ENCODE assay signal across 13 cellular contexts in the genomic region with DNA sequence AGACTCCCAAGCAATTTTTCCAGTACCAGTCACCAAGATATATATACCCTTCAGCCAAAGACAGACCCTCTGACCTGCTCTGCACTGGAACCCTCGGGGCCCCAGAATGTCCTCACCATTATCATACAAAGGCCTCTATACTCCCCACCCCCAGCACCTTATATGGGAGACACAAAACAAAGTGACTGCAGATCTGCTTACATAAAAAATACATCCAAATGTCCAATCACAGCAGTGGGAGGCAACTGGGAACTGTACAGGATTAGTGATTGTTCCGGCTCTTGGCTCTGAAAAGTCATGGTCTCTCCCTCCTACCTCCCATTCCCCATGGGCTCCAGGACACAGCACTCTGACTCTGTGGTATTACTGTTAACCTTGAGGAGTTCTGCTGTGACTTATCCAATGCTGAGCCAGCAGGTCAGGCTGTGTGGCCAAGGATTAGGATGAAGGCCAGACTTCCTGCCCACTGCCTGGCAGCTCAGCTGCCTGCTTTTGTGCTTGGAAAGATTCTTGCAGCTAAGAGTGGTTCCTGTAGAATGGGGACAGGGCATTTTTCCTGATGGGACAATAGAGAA. TPM values are rescaled to one million over a fixed set of nuclear protein-coding genes. Genes with fewer than 3 reads are reported as not detected.
DNase-seq lines count a peak whose midpoint lies in the region; ATAC-seq, FAIRE-seq and TF ChIP-seq lines count a peak whose summit lies in the region.
"Had no signal": no experiment of that assay in that cellular context is flagged by ENCODE, and none has a peak within 500 bp of the region (broad histone marks: within the 10 kb centered on the region; RNA-seq: fewer than 3 reads in every experiment).

No MANE protein-coding gene starts in this region.

- peak; percentile 4 for ATAC-seq in HepG2
- ATAC-seq in HG03565 (IDR thresholded peaks at IDR 0.05; ENCODE audit: unreplicated experiment) = no peak

- no peaks in the 10 kb centered on the region for H3K27me3 ChIP-seq in brain microvascular endothelial cell (replicated peaks)
- H3K27me3 ChIP-seq in HepG2 (ENCODE audit: control insufficient read depth in 1 of 2, insufficient read depth in 2 of 2, low read length in 2 of 2) = no peaks in the 10 kb centered on the region
- H3K27me3 ChIP-seq in spleen (replicated peaks in 1 of 7) = no peaks in the 10 kb centered on the region
- H3K27me3 ChIP-seq: SJSA1 had no signal

- in situ Hi-C loops in brain microvascular endothelial cell (cut with HindIII; ENCODE audit: low pct_ligation_motif_present, low sequenced_read_pairs) (no loop called here), HepG2 (cut with HindIII; ENCODE audit: extremely low pct_ligation_motif_present, low pct_unique_long_range_greater_than_20kb) (no loop called here)

- no TSS peak for BruUV-seq in HepG2 (replicated peaks; lab: Mats Ljungman, UMichigan)

- TF ChIP-seq EP300 in HepG2 (IDR thresholded peaks at IDR 0.05; ENCODE audit: low read depth in 2 of 2, low read length in 2 of 2) (no peak), HepG2 (CRISPR knock-in tag; IDR thresholded peaks at IDR 0.05; ENCODE audit: borderline replicate concordance) (no peak)

- no peaks in the 10 kb centered on the region for H3K9me3 ChIP-seq in HepG2 (ENCODE audit: low read length)
- H3K9me3 ChIP-seq in spleen = no peaks in the 10 kb centered on the region
- H3K9me3 ChIP-seq: SJSA1, thoracic aorta had no signal

- H3K27ac ChIP-seq in brain microvascular endothelial cell = no peak overlapping the region
- no peak overlapping the region for H3K27ac ChIP-seq in HepG2 (ENCODE audit: extremely low read length, insufficient read depth, low read length)
- H3K27ac ChIP-seq in spleen = peak overlapping the region; percentile 24 to 81 (median 65)
- H3K27ac ChIP-seq: SJSA1 had no signal

- H3K4me1 ChIP-seq in HepG2 (ENCODE audit: insufficient read depth, low read length) (peaks cover 7% of the 10 kb centered on the region; the same call in 1 of the 2 replicates), spleen (peaks cover 0 to 88% (median 44%) of the 10 kb centered on the region in 6 donors)
- H3K4me1 ChIP-seq: SJSA1 had no signal

- CTCF ChIA-PET in HepG2 (lab: Yijun Ruan, JAX; ENCODE audit: low intra/inter-chr PET ratio, low total read pairs) = interaction anchor here (1.3 kb wide), 1 partner anchor 73 kb away, joined by 5 read pairs; no protein-coding TSS in a partner anchor

- 15% methylated on average over 2 of the region's 2 CpGs for WGBS in HepG2 (ENCODE audit: low lambda C conversion rate)
- 52 to 75% (median 73%) methylated on average over 2 of the region's 2 CpGs for WGBS in spleen, 5 donors

- no peak overlapping the region for H3K4me3 ChIP-seq in brain microvascular endothelial cell (ENCODE audit: low read depth, low read length)
- no peak overlapping the region for H3K4me3 ChIP-seq in HepG2 (replicated peaks in 1 of 3; ENCODE audit: insufficient read depth in 1 of 3, low read depth in 2 of 3, low read length in 3 of 3)
- no peak overlapping the region for H3K4me3 ChIP-seq in spleen
- H3K4me3 ChIP-seq: SJSA1, thoracic aorta had no signal

- no peak for TF ChIP-seq RAD21 in HepG2 (CRISPR knock-in tag; IDR thresholded peaks at IDR 0.05)

- POLR2A ChIA-PET in HepG2 (lab: Yijun Ruan, JAX) = interaction anchor here (2.3 kb wide), 1 partner anchor 14 kb away, joined by 14 read pairs; the partner anchor contains the start of gene OXA1L

- no peak for TF ChIP-seq POLR2A in HepG2 (IDR thresholded peaks at IDR 0.05; ENCODE audit: insufficient read depth in 1 of 2, low read depth in 2 of 2, low read length in 2 of 2)
- peak in 1 of 3 donors; percentile 19 for TF ChIP-seq POLR2A in spleen (IDR thresholded peaks at IDR 0.05)

- no peak for TF ChIP-seq CTCF in brain microvascular endothelial cell (IDR thresholded peaks at IDR 0.05; ENCODE audit: low read depth, low read length, missing control alignments)
- no peak for TF ChIP-seq CTCF in HepG2 (CRISPR knock-in tag; IDR thresholded peaks at IDR 0.05)
- no peak for TF ChIP-seq CTCF in spleen (IDR thresholded peaks at IDR 0.05 in 8 of 11, conservative IDR thresholded peaks at IDR 0.05 in 3 of 11)

- no peak for FAIRE-seq in HepG2 (lab: Jason Lieb, UNC)

- intact Hi-C loops in HepG2 (cut with micrococcal nuclease; ENCODE audit: unreplicated experiment) (no loop called here), spleen (cut with DNase I; ENCODE audit: low total_unique reads) (no loop called here)

- no peak overlapping the region for H2AFZ ChIP-seq in HepG2 (ENCODE audit: low read length)

- DNase-seq in LHCN-M2 (ENCODE audit: low read depth) = peak; percentile 53
- peak; percentile 4 for DNase-seq in brain microvascular endothelial cell
- DNase-seq in HepG2 (ENCODE audit: low spot score) = peak; percentile 59
- DNase-seq in spleen = no peak
- DNase-seq in activated naive CD4-positive, alpha-beta T cell treated with Interleukin-2 at 50 U/mL for 16 hours = no peak
- no peak for DNase-seq in retina
- DNase-seq: activated CD4-positive, alpha-beta memory T cell treated with anti-CD3 and anti-CD28 coated beads, Interleukin-2, amount 10 ng/mL, durations not matched to agents 7 days and 5 days; CD4-positive, alpha-beta memory T cell; GF-D8; NCI-H1092 had no signal

- H3K9ac ChIP-seq in HepG2 (ENCODE audit: insufficient read depth, low read depth, low read length) = no peak overlapping the region

- H3K79me2 ChIP-seq in HepG2 (ENCODE audit: insufficient read depth, low read length) = no peaks in the 10 kb centered on the region

- H4K20me1 ChIP-seq in HepG2 (ENCODE audit: insufficient read depth, low read length) = no peaks in the 10 kb centered on the region

- H3K36me3 ChIP-seq in brain microvascular endothelial cell (replicated peaks) (no peaks in the 10 kb centered on the region), HepG2 (replicated peaks in 1 of 2; ENCODE audit: control insufficient read depth in 1 of 2, insufficient read depth in 2 of 2, low read length in 2 of 2) (no peaks in the 10 kb centered on the region), spleen (peaks cover 0 to 50% (median 8%) of the 10 kb centered on the region in 6 donors)
- H3K36me3 ChIP-seq: SJSA1 had no signal

- H3K4me2 ChIP-seq in HepG2 (ENCODE audit: low read depth, low read length) = no peak overlapping the region

RNA-seq across cellular contexts. Expression of gene OXA1L, which starts 13.7 kb away (rescaled TPM):
- 80.6 and 83.2 TPM in 2 replicates for total RNA-seq in LHCN-M2 (2014; rRNA removed)
- 104 TPM for polyA plus RNA-seq in LHCN-M2 (2012)
- 216 and 230 TPM in 2 replicates for total RNA-seq in HepG2 (2016; rRNA removed; fragmentation: Illumina TruSeq; extraction: Trizol)
- total RNA-seq in HepG2 (2016; cell fraction: cytosol; rRNA removed; fragmentation: Illumina TruSeq; extraction: Trizol; ENCODE audit: low read depth) = 92.0 and 105 TPM in 2 replicates
- total RNA-seq in HepG2 (2016; cell fraction: insoluble cytoplasmic fraction; rRNA removed; fragmentation: Illumina TruSeq; extraction: Trizol) = 222 and 225 TPM in 2 replicates
- 260 and 273 TPM in 2 replicates for total RNA-seq in HepG2 (2016; cell fraction: membrane; rRNA removed; fragmentation: Illumina TruSeq; extraction: Trizol)
- 197 and 215 TPM in 2 replicates for total RNA-seq in HepG2 (2016; cell fraction: nucleus; rRNA removed; fragmentation: Illumina TruSeq; extraction: Trizol)
- polyA plus RNA-seq in HepG2 (2011; rRNA removed) = 559 and 589 TPM in 2 replicates
- polyA plus RNA-seq in HepG2 (2011; cell fraction: cytosol; rRNA removed) = 516 and 523 TPM in 2 replicates
- polyA plus RNA-seq in HepG2 (2011; cell fraction: nucleus; rRNA removed) = 726 and 748 TPM in 2 replicates
- 375 and 450 TPM in 2 replicates for polyA plus RNA-seq in HepG2 (2012)
- polyA plus RNA-seq in HepG2 (2016; cell fraction: cytosol; fragmentation: Illumina TruSeq; extraction: Trizol; ENCODE audit: low read depth) = 179 and 202 TPM in 2 replicates
- polyA plus RNA-seq in HepG2 (2016; cell fraction: insoluble cytoplasmic fraction; fragmentation: Illumina TruSeq; extraction: Trizol; ENCODE audit: low read depth) = 319 and 338 TPM in 2 replicates
- 363 and 438 TPM in 2 replicates for polyA plus RNA-seq in HepG2 (2016; cell fraction: membrane; fragmentation: Illumina TruSeq; extraction: Trizol; ENCODE audit: low read depth)
- polyA plus RNA-seq in HepG2 (2016; cell fraction: nucleus; fragmentation: Illumina TruSeq; extraction: Trizol; ENCODE audit: insufficient read depth, low read depth) = 462 and 464 TPM in 2 replicates
- 284 and 598 TPM in 2 replicates for polyA minus RNA-seq in HepG2 (2011; rRNA and poly(A)+ RNA removed; ENCODE audit: low replicate concordance)
- 252 and 275 TPM in 2 replicates for polyA minus RNA-seq in HepG2 (2011; cell fraction: cytosol; rRNA and poly(A)+ RNA removed)
- polyA minus RNA-seq in HepG2 (2011; cell fraction: nucleus; rRNA and poly(A)+ RNA removed) = 335 and 404 TPM in 2 replicates
- total RNA-seq in spleen = 100 to 1,000 TPM in 6 of 7 donors, 10 to 100 TPM in 1; 88.6 to 133 (median 110) TPM
- 100 to 1,000 TPM in 1 of 3 donors, 10 to 100 TPM in 2; 73.5 to 110 (median 96.2) TPM for polyA plus RNA-seq in spleen

RNA-seq across cellular contexts. Expression of gene SLC7A7, which starts 35.0 kb away (rescaled TPM):
- total RNA-seq in LHCN-M2 (2014; rRNA removed) (4.2 and 4.6 TPM in 2 replicates), HepG2 (2016; rRNA removed; fragmentation: Illumina TruSeq; extraction: Trizol) (0.07 and 0.13 TPM in 2 replicates), spleen (100 to 1,000 TPM in 4 of 7 donors, 10 to 100 TPM in 3; 56.4 to 165 (median 112) TPM)
- 2.2 TPM for polyA plus RNA-seq in LHCN-M2 (2012)
- total RNA-seq in HepG2 (2016; cell fraction: cytosol; rRNA removed; fragmentation: Illumina TruSeq; extraction: Trizol; ENCODE audit: low read depth) = not detected in 2 replicates
- 0.17 TPM in 1 of 2 replicates, not detected in the other for total RNA-seq in HepG2 (2016; cell fraction: insoluble cytoplasmic fraction; rRNA removed; fragmentation: Illumina TruSeq; extraction: Trizol)
- 0.10 and 0.15 TPM in 2 replicates for total RNA-seq in HepG2 (2016; cell fraction: membrane; rRNA removed; fragmentation: Illumina TruSeq; extraction: Trizol)
- 0.38 TPM in 1 of 2 replicates, not detected in the other for total RNA-seq in HepG2 (2016; cell fraction: nucleus; rRNA removed; fragmentation: Illumina TruSeq; extraction: Trizol)
- polyA plus RNA-seq in HepG2 (2011; rRNA removed) (0.63 and 1.1 TPM in 2 replicates), spleen (10 to 100 TPM; 34.2 to 46.5 (median 35.3) TPM)
- polyA plus RNA-seq in HepG2 (2011; cell fraction: cytosol; rRNA removed) = 0.94 and 1.3 TPM in 2 replicates
- 2.3 and 2.5 TPM in 2 replicates for polyA plus RNA-seq in HepG2 (2011; cell fraction: nucleus; rRNA removed)
- 1.3 and 1.7 TPM in 2 replicates for polyA plus RNA-seq in HepG2 (2012)
- not detected in 2 replicates for polyA plus RNA-seq in HepG2 (2016; cell fraction: cytosol; fragmentation: Illumina TruSeq; extraction: Trizol; ENCODE audit: low read depth)
- polyA plus RNA-seq in HepG2 (2016; cell fraction: insoluble cytoplasmic fraction; fragmentation: Illumina TruSeq; extraction: Trizol; ENCODE audit: low read depth) = 0.19 and 0.40 TPM in 2 replicates
- polyA plus RNA-seq in HepG2 (2016; cell fraction: membrane; fragmentation: Illumina TruSeq; extraction: Trizol; ENCODE audit: low read depth) = 0.23 and 0.27 TPM in 2 replicates
- not detected in 2 replicates for polyA plus RNA-seq in HepG2 (2016; cell fraction: nucleus; fragmentation: Illumina TruSeq; extraction: Trizol; ENCODE audit: insufficient read depth, low read depth)
- polyA minus RNA-seq in HepG2 (2011; rRNA and poly(A)+ RNA removed; ENCODE audit: low replicate concordance) = 1.2 and 3.2 TPM in 2 replicates
- 0.44 TPM in 1 of 2 replicates, not detected in the other for polyA minus RNA-seq in HepG2 (2011; cell fraction: cytosol; rRNA and poly(A)+ RNA removed)
- 0.50 and 0.90 TPM in 2 replicates for polyA minus RNA-seq in HepG2 (2011; cell fraction: nucleus; rRNA and poly(A)+ RNA removed)

RNA-seq across cellular contexts. Expression of gene MRPL52, which starts 49.5 kb away (rescaled TPM):
- 104 and 188 TPM in 2 replicates for total RNA-seq in LHCN-M2 (2014; rRNA removed)
- polyA plus RNA-seq in LHCN-M2 (2012) = 193 TPM
- total RNA-seq in HepG2 (2016; rRNA removed; fragmentation: Illumina TruSeq; extraction: Trizol) = 329 and 420 TPM in 2 replicates
- total RNA-seq in HepG2 (2016; cell fraction: cytosol; rRNA removed; fragmentation: Illumina TruSeq; extraction: Trizol; ENCODE audit: low read depth) = 142 and 155 TPM in 2 replicates
- 341 and 464 TPM in 2 replicates for total RNA-seq in HepG2 (2016; cell fraction: insoluble cytoplasmic fraction; rRNA removed; fragmentation: Illumina TruSeq; extraction: Trizol)
- 156 and 160 TPM in 2 replicates for total RNA-seq in HepG2 (2016; cell fraction: membrane; rRNA removed; fragmentation: Illumina TruSeq; extraction: Trizol)
- 109 and 136 TPM in 2 replicates for total RNA-seq in HepG2 (2016; cell fraction: nucleus; rRNA removed; fragmentation: Illumina TruSeq; extraction: Trizol)
- polyA plus RNA-seq in HepG2 (2011; rRNA removed) = 118 and 123 TPM in 2 replicates
- 96.8 and 121 TPM in 2 replicates for polyA plus RNA-seq in HepG2 (2011; cell fraction: cytosol; rRNA removed)
- 57.8 and 65.3 TPM in 2 replicates for polyA plus RNA-seq in HepG2 (2011; cell fraction: nucleus; rRNA removed)
- polyA plus RNA-seq in HepG2 (2012) = 191 and 236 TPM in 2 replicates
- 177 and 226 TPM in 2 replicates for polyA plus RNA-seq in HepG2 (2016; cell fraction: cytosol; fragmentation: Illumina TruSeq; extraction: Trizol; ENCODE audit: low read depth)
- polyA plus RNA-seq in HepG2 (2016; cell fraction: insoluble cytoplasmic fraction; fragmentation: Illumina TruSeq; extraction: Trizol; ENCODE audit: low read depth) = 443 and 518 TPM in 2 replicates
- polyA plus RNA-seq in HepG2 (2016; cell fraction: membrane; fragmentation: Illumina TruSeq; extraction: Trizol; ENCODE audit: low read depth) = 154 and 175 TPM in 2 replicates
- 256 and 271 TPM in 2 replicates for polyA plus RNA-seq in HepG2 (2016; cell fraction: nucleus; fragmentation: Illumina TruSeq; extraction: Trizol; ENCODE audit: insufficient read depth, low read depth)
- 17.7 and 30.4 TPM in 2 replicates for polyA minus RNA-seq in HepG2 (2011; rRNA and poly(A)+ RNA removed; ENCODE audit: low replicate concordance)
- polyA minus RNA-seq in HepG2 (2011; cell fraction: cytosol; rRNA and poly(A)+ RNA removed) = 72.9 and 76.8 TPM in 2 replicates
- 33.7 and 36.6 TPM in 2 replicates for polyA minus RNA-seq in HepG2 (2011; cell fraction: nucleus; rRNA and poly(A)+ RNA removed)
- 100 to 1,000 TPM in 1 of 7 donors, 10 to 100 TPM in 6; 55.2 to 111 (median 62.8) TPM for total RNA-seq in spleen
- polyA plus RNA-seq in spleen = 100 to 1,000 TPM in 2 of 3 donors, 10 to 100 TPM in 1; 88.8 to 138 (median 137) TPM

RNA-seq across cellular contexts. Expression of gene MMP14, which starts 56.2 kb away (rescaled TPM):
- total RNA-seq in LHCN-M2 (2014; rRNA removed) (292 and 331 TPM in 2 replicates), HepG2 (2016; rRNA removed; fragmentation: Illumina TruSeq; extraction: Trizol) (1.6 and 5.2 TPM in 2 replicates), spleen (100 to 1,000 TPM in 1 of 7 donors, 10 to 100 TPM in 6; 42.6 to 126 (median 65.2) TPM)
- polyA plus RNA-seq in LHCN-M2 (2012) = 172 TPM
- 0.20 and 0.44 TPM in 2 replicates for total RNA-seq in HepG2 (2016; cell fraction: cytosol; rRNA removed; fragmentation: Illumina TruSeq; extraction: Trizol; ENCODE audit: low read depth)
- total RNA-seq in HepG2 (2016; cell fraction: insoluble cytoplasmic fraction; rRNA removed; fragmentation: Illumina TruSeq; extraction: Trizol) = 2.1 and 5.2 TPM in 2 replicates
- total RNA-seq in HepG2 (2016; cell fraction: membrane; rRNA removed; fragmentation: Illumina TruSeq; extraction: Trizol) = 0.71 and 0.79 TPM in 2 replicates
- 4.6 and 5.5 TPM in 2 replicates for total RNA-seq in HepG2 (2016; cell fraction: nucleus; rRNA removed; fragmentation: Illumina TruSeq; extraction: Trizol)
- polyA plus RNA-seq in HepG2 (2011; rRNA removed) (9.8 and 11.3 TPM in 2 replicates), spleen (10 to 100 TPM in 2 of 3 donors, 1 to 10 TPM in 1; 6.6 to 30.8 (median 15.6) TPM)
- polyA plus RNA-seq in HepG2 (2011; cell fraction: cytosol; rRNA removed) = 5.8 and 6.5 TPM in 2 replicates
- 25.6 and 29.7 TPM in 2 replicates for polyA plus RNA-seq in HepG2 (2011; cell fraction: nucleus; rRNA removed)
- polyA plus RNA-seq in HepG2 (2012) = 4.8 and 11.1 TPM in 2 replicates
- 0.14 and 0.26 TPM in 2 replicates for polyA plus RNA-seq in HepG2 (2016; cell fraction: cytosol; fragmentation: Illumina TruSeq; extraction: Trizol; ENCODE audit: low read depth)
- 1.7 and 2.1 TPM in 2 replicates for polyA plus RNA-seq in HepG2 (2016; cell fraction: insoluble cytoplasmic fraction; fragmentation: Illumina TruSeq; extraction: Trizol; ENCODE audit: low read depth)
- 0.27 and 0.44 TPM in 2 replicates for polyA plus RNA-seq in HepG2 (2016; cell fraction: membrane; fragmentation: Illumina TruSeq; extraction: Trizol; ENCODE audit: low read depth)
- polyA plus RNA-seq in HepG2 (2016; cell fraction: nucleus; fragmentation: Illumina TruSeq; extraction: Trizol; ENCODE audit: insufficient read depth, low read depth) = 9.4 and 10.2 TPM in 2 replicates
- polyA minus RNA-seq in HepG2 (2011; rRNA and poly(A)+ RNA removed; ENCODE audit: low replicate concordance) = 1.4 and 12.3 TPM in 2 replicates
- polyA minus RNA-seq in HepG2 (2011; cell fraction: cytosol; rRNA and poly(A)+ RNA removed) = 2.5 and 3.8 TPM in 2 replicates
- polyA minus RNA-seq in HepG2 (2011; cell fraction: nucleus; rRNA and poly(A)+ RNA removed) = 4.5 and 4.8 TPM in 2 replicates
- polyA plus RNA-seq: CD4-positive, alpha-beta memory T cell had no signal

Comparison
In these comparisons a context has a peak if more than half of its experiments do, and no peak if none do; other contexts are left out.
1. DNase-seq: peak in LHCN-M2 (single experiment), brain microvascular endothelial cell (single experiment) and HepG2 (single experiment); none in spleen (single experiment), activated naive CD4-positive, alpha-beta T cell treated with Interleukin-2 at 50 U/mL for 16 hours (single experiment) and retina (single experiment).
2. H3K27ac ChIP-seq: peak in spleen (8 of 8); none in brain microvascular endothelial cell (single experiment) and HepG2 (single experiment).
3. RNA of gene SLC7A7, which starts 35.0 kb away (total RNA-seq): 56.4 to 165 TPM in spleen; 4.2 to 4.6 TPM in LHCN-M2 and 0.07 to 0.38 TPM in HepG2; every median in the first group is over 10 times any median in the second.